In the genomic region with DNA sequence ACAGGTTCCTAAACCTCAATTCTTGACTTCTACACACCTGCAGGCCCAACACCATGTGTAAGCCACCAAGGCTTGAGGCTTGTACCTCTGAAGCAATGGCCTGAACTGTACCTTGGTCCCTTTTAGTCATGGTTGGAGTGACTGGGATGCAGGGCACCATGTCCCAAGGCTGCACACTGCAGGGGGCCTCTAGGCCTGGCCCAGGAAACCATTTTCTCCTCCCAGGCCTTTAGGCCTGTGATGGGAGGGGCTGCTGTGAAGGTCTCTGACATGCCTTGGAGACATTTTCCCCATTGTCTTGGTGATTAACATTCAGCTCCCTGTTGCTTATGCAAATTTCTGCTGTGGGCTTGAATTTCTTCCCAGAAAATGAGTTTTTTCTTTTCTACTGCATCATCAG, we compare ENCODE assay signal across 24 cellular contexts.
DNase-seq lines count a peak whose midpoint lies in the region; ATAC-seq, FAIRE-seq and TF ChIP-seq lines count a peak whose summit lies in the region.
"Had no signal": no experiment of that assay in that cellular context is flagged by ENCODE, and none has a peak within 500 bp of the region (broad histone marks: within the 10 kb centered on the region; RNA-seq: fewer than 3 reads in every experiment).

No MANE protein-coding gene starts in this region.

- H3K9ac ChIP-seq in Karpas-422 (ENCODE audit: low read length) (no peak overlapping the region), K562 (ENCODE audit: insufficient read depth in 1 of 2, low read depth in 2 of 2, low read length in 2 of 2) (no peak overlapping the region), mesendoderm (ENCODE audit: low read length) (no peak overlapping the region)
- H3K9ac ChIP-seq: BLaER1 treated with 17β-estradiol and CSF1 and Interleukin-3, amounts not matched to agents 10 nM and 100 nM had no signal

- H3K9me2 ChIP-seq in GM23338 (ENCODE audit: insufficient read depth): 0 out of 2 replicates have a peak, but pooled peaks cover 4% of the 10 kb centered on the region
- H3K9me2 ChIP-seq in Karpas-422 (replicated peaks; ENCODE audit: insufficient read depth, low read length): no peaks in the 10 kb centered on the region

- H3K79me2 ChIP-seq in GM23338 (replicated peaks; ENCODE audit: insufficient read depth) (no peaks in the 10 kb centered on the region), Karpas-422 (ENCODE audit: low read length) (no peaks in the 10 kb centered on the region), K562 (ENCODE audit: control insufficient read depth, insufficient read depth, low read length) (no peaks in the 10 kb centered on the region), mesendoderm (ENCODE audit: control insufficient read depth, insufficient read depth, low read length) (no peaks in the 10 kb centered on the region)

- H3F3A ChIP-seq in GM23338 (replicated peaks; ENCODE audit: low read depth): no peaks in the 10 kb centered on the region

- DNase-seq in GM23338 (ENCODE audit: low spot score) (peak; percentile 8), Karpas-422 (peak; percentile 7), K562 (ENCODE audit: extremely low read depth in 1 of 4, low spot score in 3 of 4) (no peak), mesendoderm (peak; percentile 6), Right ventricle myocardium inferior (ENCODE audit: missing footprints) (no peak), Kasumi-1 (lab: John Stamatoyannopoulos, UW) (no peak)
- no peak for DNase-seq in activated CD4-positive, alpha-beta T cell treated with anti-CD3 and anti-CD28 coated beads, Interleukin-2, amount 50 U/mL, for 4 hours
- DNase-seq: 8988T; AML-193; Caco-2; Calu3; CD4-positive, alpha-beta T cell; CD8-positive, alpha-beta T cell; DMS79 treated with DMSO at 0.1 percent for 48 hours; GF-D8 had no signal

- CTCF ChIA-PET in K562 (lab: Yijun Ruan, JAX; ENCODE audit: low intra/inter-chr PET ratio): no interaction called here

- no peak overlapping the region for H2BK5ac ChIP-seq in mesendoderm (ENCODE audit: low read length)

- H3K9me3 ChIP-seq in Karpas-422 (ENCODE audit: low read length): no peaks in the 10 kb centered on the region
- H3K9me3 ChIP-seq in K562 (replicated peaks; ENCODE audit: control insufficient read depth, insufficient read depth, low read depth, low read length): no peaks in the 10 kb centered on the region
- H3K9me3 ChIP-seq: Caco-2 had no signal

- no peak for TF ChIP-seq POLR2A in K562 (conservative IDR thresholded peaks at IDR 0.05)

- TF ChIP-seq RAD21 in K562 (CRISPR knock-in tag; conservative IDR thresholded peaks at IDR 0.05 in 1 of 2, IDR thresholded peaks at IDR 0.05 in 1 of 2): no peak

- no peak overlapping the region for H2AFZ ChIP-seq in GM23338
- H2AFZ ChIP-seq in Karpas-422 (ENCODE audit: low read length): no peak overlapping the region
- H2AFZ ChIP-seq in K562 (ENCODE audit: low read depth, low read length): no peak overlapping the region

- H3K18ac ChIP-seq in mesendoderm (ENCODE audit: low read length): no peak overlapping the region

- H3K79me1 ChIP-seq in mesendoderm (ENCODE audit: low read length): no peaks in the 10 kb centered on the region

- no peak overlapping the region for H3K4ac ChIP-seq in mesendoderm (ENCODE audit: low read depth, low read length)

- ATAC-seq in GM23338 (no peak), K562 (no peak), Right ventricle myocardium inferior (no peak), HG03175 (IDR thresholded peaks at IDR 0.05; ENCODE audit: unreplicated experiment) (no peak)
- ATAC-seq: CD8-positive, alpha-beta T cell had no signal

- H3K4me3 ChIP-seq in GM23338: no peak overlapping the region
- H3K4me3 ChIP-seq in Karpas-422 (ENCODE audit: low read length): no peak overlapping the region
- no peak overlapping the region for H3K4me3 ChIP-seq in K562
- H3K4me3 ChIP-seq in mesendoderm (ENCODE audit: low read length): no peak overlapping the region
- H3K4me3 ChIP-seq: BLaER1 treated with 17β-estradiol and CSF1 and Interleukin-3, amounts not matched to agents 10 nM and 100 nM had no signal

- H2AK5ac ChIP-seq in mesendoderm (ENCODE audit: low read length): no peak overlapping the region

- H3K36me3 ChIP-seq in GM23338 (ENCODE audit: insufficient read depth) (no peaks in the 10 kb centered on the region), Karpas-422 (ENCODE audit: insufficient read depth, low read length) (no peaks in the 10 kb centered on the region), K562 (ENCODE audit: control insufficient read depth, insufficient read depth, low read length) (no peaks in the 10 kb centered on the region), mesendoderm (ENCODE audit: control insufficient read depth, insufficient read depth, low read length) (no peaks in the 10 kb centered on the region)
- H3K36me3 ChIP-seq: BLaER1 treated with 17β-estradiol and CSF1 and Interleukin-3, amounts not matched to agents 10 nM and 100 nM had no signal

- peaks cover 19% of the 10 kb centered on the region for H3K36me3 Mint-ChIP-seq in GM23338 (ENCODE audit: low read depth)
- H3K36me3 Mint-ChIP-seq: CD8-positive, alpha-beta T cell had no signal

- H3K4me2 ChIP-seq in GM23338 (no peak overlapping the region), Karpas-422 (ENCODE audit: low read depth, low read length, poor library complexity, severe bottlenecking) (no peak overlapping the region), K562 (ENCODE audit: insufficient read depth, low read length) (no peak overlapping the region), mesendoderm (ENCODE audit: low read length) (no peak overlapping the region)
- H3K4me2 ChIP-seq: BLaER1 treated with 17β-estradiol and CSF1 and Interleukin-3, amounts not matched to agents 10 nM and 100 nM had no signal

- in situ Hi-C loops in K562 (cut with MboI): no loop called here

- no peaks in the 10 kb centered on the region for H3K4me1 Mint-ChIP-seq in GM23338
- H3K4me1 Mint-ChIP-seq: B cell had no signal

- no peak overlapping the region for H2BK15ac ChIP-seq in mesendoderm (replicated peaks; ENCODE audit: low read depth)

- H3K56ac ChIP-seq in mesendoderm (ENCODE audit: low read length): no peak overlapping the region

- no peak overlapping the region for H2BK120ac ChIP-seq in mesendoderm (ENCODE audit: low read depth, low read length)

- no peak overlapping the region for H4K8ac ChIP-seq in mesendoderm (ENCODE audit: low read depth, low read length)

- H3K9me1 ChIP-seq in K562 (ENCODE audit: control insufficient read depth, insufficient read depth, low read length): no peaks in the 10 kb centered on the region

- FAIRE-seq in K562 (lab: Jason Lieb, UNC): no peak
- FAIRE-seq: A204.1, D721Med, G401.6, GM12891, GM19239 had no signal

- no peaks in the 10 kb centered on the region; the same call in 1 of the 2 replicates for H4K20me1 ChIP-seq in GM23338 (replicated peaks; ENCODE audit: insufficient read depth)
- H4K20me1 ChIP-seq in Karpas-422 (ENCODE audit: insufficient read depth, low read depth, low read length): no peaks in the 10 kb centered on the region
- no peaks in the 10 kb centered on the region for H4K20me1 ChIP-seq in K562 (replicated peaks; ENCODE audit: control insufficient read depth, insufficient read depth, low read length)
- H4K20me1 ChIP-seq: BLaER1 treated with 17β-estradiol and CSF1 and Interleukin-3, amounts not matched to agents 10 nM and 100 nM had no signal

- intact Hi-C loops in K562 (cut with micrococcal nuclease): loop anchor here (10.0 kb wide), 2 partner anchors 177 to 207 kb away; no protein-coding TSS in a partner anchor
- intact Hi-C loops in Right ventricle myocardium inferior (cut with DNase I): loop anchor here (5.0 to 10.0 kb wide), 2 partner anchors 240 to 267 kb away; no protein-coding TSS in a partner anchor

- TF ChIP-seq EP300 in K562 (IDR thresholded peaks at IDR 0.05; ENCODE audit: low read length): no peak

- H3K27ac ChIP-seq in GM23338 (ENCODE audit: low read depth) (no peak overlapping the region), Karpas-422 (ENCODE audit: low read length) (no peak overlapping the region), K562 (ENCODE audit: extremely low read depth, low read depth, low read length) (no peak overlapping the region), mesendoderm (ENCODE audit: low read depth, low read length) (no peak overlapping the region)
- H3K27ac ChIP-seq: BLaER1 treated with 17β-estradiol and CSF1 and Interleukin-3, amounts not matched to agents 10 nM and 100 nM; C4-2B had no signal

- H3K9me3 Mint-ChIP-seq in GM23338: peaks cover 36% of the 10 kb centered on the region
- H3K9me3 Mint-ChIP-seq: CD4-positive, alpha-beta T cell; CD8-positive, alpha-beta T cell had no signal

- no TSS peak for BruUV-seq in K562 (replicated peaks; lab: Mats Ljungman, UMichigan)

- H3K27me3 ChIP-seq in GM23338 (ENCODE audit: insufficient read depth) (no peaks in the 10 kb centered on the region), Karpas-422 (ENCODE audit: low read length) (no peaks in the 10 kb centered on the region; the same call in 1 of the 2 replicates), K562 (ENCODE audit: control insufficient read depth in 2 of 2, insufficient read depth in 2 of 2, low read length in 2 of 2) (peaks cover 0 to 13% of the 10 kb centered on the region in 2 experiments; a peak in 2 of 5 replicates), mesendoderm (ENCODE audit: insufficient read depth, low read length, poor library complexity) (no peaks in the 10 kb centered on the region)
- H3K27me3 ChIP-seq: BLaER1 treated with 17β-estradiol and CSF1 and Interleukin-3, amounts not matched to agents 10 nM and 100 nM had no signal

- H3K4me3 Mint-ChIP-seq in GM23338: no peak overlapping the region
- H3K4me3 Mint-ChIP-seq: B cell; CD4-positive, alpha-beta T cell; CD8-positive, alpha-beta T cell had no signal

- POLR2A ChIA-PET in K562 (lab: Yijun Ruan, JAX): no interaction called here

- H3K4me1 ChIP-seq in GM23338 (ENCODE audit: insufficient read depth) (no peaks in the 10 kb centered on the region), Karpas-422 (ENCODE audit: low read length) (no peaks in the 10 kb centered on the region), K562 (replicated peaks in 1 of 2; ENCODE audit: control insufficient read depth in 2 of 2, insufficient read depth in 2 of 2, low read length in 2 of 2) (no peaks in the 10 kb centered on the region), mesendoderm (ENCODE audit: control insufficient read depth, low read depth, low read length) (no peaks in the 10 kb centered on the region)
- H3K4me1 ChIP-seq: BLaER1 treated with 17β-estradiol and CSF1 and Interleukin-3, amounts not matched to agents 10 nM and 100 nM; Caco-2 had no signal

- H4K5ac ChIP-seq in mesendoderm (ENCODE audit: low read length): no peak overlapping the region

- H3K23ac ChIP-seq in mesendoderm (ENCODE audit: low read length): no peak overlapping the region

- peaks cover 5% of the 10 kb centered on the region for H3K27me3 Mint-ChIP-seq in GM23338 (ENCODE audit: insufficient read depth, low read depth, poor library complexity)
- H3K27me3 Mint-ChIP-seq: B cell; CD4-positive, alpha-beta T cell had no signal

- TF ChIP-seq CTCF in GM23338 (conservative IDR thresholded peaks at IDR 0.05; ENCODE audit: low read depth in 2 of 2) (no peak), K562 (IDR thresholded peaks at IDR 0.05 in 2 of 3, conservative IDR thresholded peaks at IDR 0.05 in 1 of 3; ENCODE audit: insufficient read depth in 2 of 3, low read depth in 1 of 3, low read length in 3 of 3) (no peak)

- no peak overlapping the region for H3K27ac Mint-ChIP-seq in GM23338
- H3K27ac Mint-ChIP-seq: B cell; CD4-positive, alpha-beta T cell; CD8-positive, alpha-beta T cell had no signal

TF ChIP-seq in K562, 482 proteins besides CTCF, POLR2A, EP300 and RAD21 (continues in another document):
- peak; percentile 78 for TF ChIP-seq ZFP36 (IDR thresholded peaks at IDR 0.05; ENCODE audit: low read depth, low read length, partially characterized antibody)

Comparison
In these comparisons a context has a peak if more than half of its experiments do, and no peak if none do; other contexts are left out.
1. DNase-seq: peak in GM23338 (single experiment), Karpas-422 (single experiment) and mesendoderm (single experiment); none in K562 (0 of 4), Right ventricle myocardium inferior (single experiment), activated CD4-positive, alpha-beta T cell treated with anti-CD3 and anti-CD28 coated beads, Interleukin-2, amount 50 U/mL, for 4 hours (0 of 2) and Kasumi-1 (0 of 2).